In the genomic region with DNA sequence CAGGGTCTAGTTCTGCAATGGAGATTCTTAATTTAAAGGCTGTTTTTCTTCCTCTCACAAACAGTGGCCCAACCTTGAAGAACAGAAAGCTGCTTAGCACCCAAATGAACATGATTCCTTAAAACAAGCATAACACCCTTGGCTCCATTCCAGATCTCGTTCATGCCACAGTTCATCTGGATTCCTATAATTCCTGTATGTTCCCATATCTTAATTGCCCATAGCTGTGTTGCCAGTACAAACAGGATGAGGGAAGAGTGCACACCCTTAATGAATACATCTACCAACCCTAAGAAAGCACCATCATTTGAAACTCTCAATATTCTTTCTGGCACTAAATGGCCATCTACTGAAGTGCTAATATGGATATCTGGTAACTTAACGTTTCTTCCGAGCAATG, we compare ENCODE assay signal across 16 cellular contexts. TPM values are rescaled to one million over a fixed set of nuclear protein-coding genes. Genes with fewer than 3 reads are reported as not detected.
DNase-seq lines count a peak whose midpoint lies in the region; ATAC-seq and TF ChIP-seq lines count a peak whose summit lies in the region.
"Had no signal": no experiment of that assay in that cellular context is flagged by ENCODE, and none has a peak within 500 bp of the region (broad histone marks: within the 10 kb centered on the region; RNA-seq: fewer than 3 reads in every experiment).

No MANE protein-coding gene starts in this region.

- CTCF ChIA-PET in A673 (lab: Charles Lee) (no interaction called here), HEK293 (lab: Yijun Ruan, JAX) (interaction anchor here (0.6 kb wide), 1 partner anchor 17 kb away, joined by 5 read pairs; no protein-coding TSS in a partner anchor)
- CTCF ChIA-PET in CD4-positive, alpha-beta memory T cell (lab: Charles Lee; ENCODE audit: partially characterized antibody): no interaction called here

- no peak for TF ChIP-seq POLR2A in adrenal gland (IDR thresholded peaks at IDR 0.05)

- intact Hi-C loops in A673 (cut with micrococcal nuclease; ENCODE audit: unreplicated experiment) (no loop called here), natural killer cell (cut with micrococcal nuclease) (no loop called here), adrenal gland (cut with DNase I) (no loop called here)
- intact Hi-C loops in CD4-positive, alpha-beta memory T cell (cut with micrococcal nuclease): no loop called here

- in situ Hi-C loops in GM13976 (cut with MboI; ENCODE audit: low sequenced_read_pairs, unreplicated experiment): no loop called here

- DNase-seq in A673 (ENCODE audit: low spot score): peak; percentile 21
- DNase-seq in RWPE2 (ENCODE audit: low spot score): no peak
- DNase-seq in fibroblast of the aortic adventitia (ENCODE audit: low read depth): peak; percentile 88
- DNase-seq in natural killer cell: no peak
- DNase-seq in GM13976 (ENCODE audit: low spot score): no peak
- DNase-seq in adrenal gland: no peak
- no peak for DNase-seq in CD4-positive, alpha-beta memory T cell
- DNase-seq: activated naive CD4-positive, alpha-beta T cell treated with Interleukin-2 at 50 U/mL for 16 hours; naive B cell; retina; stimulated activated CD4-positive, alpha-beta T cell treated with anti-CD3 and anti-CD28 coated beads, Interleukin-4, amount 100 ng/mL, for 1 hour; transverse colon had no signal

- TF ChIP-seq CTCF in A673 (conservative IDR thresholded peaks at IDR 0.05; ENCODE audit: low read depth, low read length) (no peak), HEK293 (tag by site-specific recombination; IDR thresholded peaks at IDR 0.05) (no peak), RWPE2 (IDR thresholded peaks at IDR 0.05; ENCODE audit: poor library complexity, severe bottlenecking) (no peak), fibroblast of the aortic adventitia (IDR thresholded peaks at IDR 0.05; ENCODE audit: insufficient read depth, low read length) (no peak), natural killer cell (IDR thresholded peaks at IDR 0.05) (no peak), GM13976 (IDR thresholded peaks at IDR 0.05; ENCODE audit: borderline replicate concordance, control extremely low read depth, extremely low read depth, insufficient read depth, missing control alignments) (no peak), adrenal gland (IDR thresholded peaks at IDR 0.05) (no peak)

- ATAC-seq in RWPE2 (ENCODE audit: low read depth) (peak; percentile 58), natural killer cell (no peak)
- ATAC-seq: left lobe of liver had no signal

- H3K27me3 ChIP-seq in A673 (replicated peaks; ENCODE audit: insufficient read depth, low read depth, low read length, poor library complexity) (no peaks in the 10 kb centered on the region), RWPE2 (ENCODE audit: insufficient read depth, poor library complexity, severe bottlenecking) (no peaks in the 10 kb centered on the region), adrenal gland (no peaks in the 10 kb centered on the region)
- no peaks in the 10 kb centered on the region for H3K27me3 ChIP-seq in CD4-positive, alpha-beta memory T cell (ENCODE audit: insufficient read depth, low read length)
- H3K27me3 ChIP-seq: hepatocyte, transverse colon had no signal

- peaks cover 6% of the 10 kb centered on the region for H3K4me1 ChIP-seq in A673 (ENCODE audit: insufficient read depth, low read length, poor library complexity, severe bottlenecking)
- H3K4me1 ChIP-seq in HEK293 (ENCODE audit: control insufficient read depth, insufficient read depth, low read length): no peaks in the 10 kb centered on the region
- H3K4me1 ChIP-seq in RWPE2 (ENCODE audit: insufficient read depth, poor library complexity, severe bottlenecking): peaks cover 8% of the 10 kb centered on the region
- no peaks in the 10 kb centered on the region for H3K4me1 ChIP-seq in adrenal gland (replicated peaks in 1 of 2)
- no peaks in the 10 kb centered on the region for H3K4me1 ChIP-seq in CD4-positive, alpha-beta memory T cell (ENCODE audit: insufficient read depth, low read length)
- H3K4me1 ChIP-seq: BLaER1 treated with 17β-estradiol and CSF1 and Interleukin-3, amounts not matched to agents 10 nM and 100 nM; transverse colon had no signal

- BruUV-seq in A673 (replicated peaks; lab: Mats Ljungman, UMichigan): no TSS peak

- no peaks in the 10 kb centered on the region for H3K27me3 Mint-ChIP-seq in natural killer cell (ENCODE audit: low read depth in 2 of 2)
- peaks cover 3 to 17% of the 10 kb centered on the region in 2 donors for H3K27me3 Mint-ChIP-seq in CD4-positive, alpha-beta memory T cell

- no peak overlapping the region for H3K4me3 ChIP-seq in A673 (ENCODE audit: low read depth, low read length, poor library complexity, severe bottlenecking)
- H3K4me3 ChIP-seq in HEK293 (ENCODE audit: low read depth, low read length): no peak overlapping the region
- no peak overlapping the region for H3K4me3 ChIP-seq in RWPE2 (ENCODE audit: severe bottlenecking)
- H3K4me3 ChIP-seq in fibroblast of the aortic adventitia (ENCODE audit: low read depth, low read length): no peak overlapping the region
- no peak overlapping the region for H3K4me3 ChIP-seq in adrenal gland
- H3K4me3 ChIP-seq in CD4-positive, alpha-beta memory T cell (ENCODE audit: low read length in 2 of 2): no peak overlapping the region
- H3K4me3 ChIP-seq: BLaER1 treated with 17β-estradiol and CSF1 and Interleukin-3, amounts not matched to agents 10 nM and 100 nM; hepatocyte; transverse colon had no signal

- POLR2A ChIA-PET in A673 (lab: Charles Lee; ENCODE audit: low non-redundant PET): no interaction called here
- POLR2A ChIA-PET in HEK293 (lab: Yijun Ruan, JAX): interaction anchor here (0.9 to 1.4 kb wide), 3 partner anchors 9 to 45 kb away, joined by 3 to 7 read pairs (median 4); a partner anchor contains a TSS
- POLR2A ChIA-PET in CD4-positive, alpha-beta memory T cell (lab: Charles Lee; ENCODE audit: partially characterized antibody): no interaction called here

- H3K9me3 ChIP-seq in A673 (ENCODE audit: low read depth, low read length, poor library complexity, severe bottlenecking) (no peaks in the 10 kb centered on the region), HEK293 (ENCODE audit: control insufficient read depth, insufficient read depth, low read depth, low read length) (no peaks in the 10 kb centered on the region), RWPE2 (ENCODE audit: severe bottlenecking) (no peaks in the 10 kb centered on the region), adrenal gland (replicated peaks in 1 of 3) (no peaks in the 10 kb centered on the region)
- no peaks in the 10 kb centered on the region for H3K9me3 ChIP-seq in CD4-positive, alpha-beta memory T cell (ENCODE audit: control insufficient read depth in 1 of 2, low read length in 2 of 2)
- H3K9me3 ChIP-seq: BLaER1 treated with 17β-estradiol and CSF1 and Interleukin-3, amounts not matched to agents 10 nM and 100 nM; transverse colon had no signal

- no peak overlapping the region for H3K27ac Mint-ChIP-seq in natural killer cell
- no peak overlapping the region for H3K27ac Mint-ChIP-seq in CD4-positive, alpha-beta memory T cell
- H3K27ac Mint-ChIP-seq: naive B cell had no signal

- H3K27ac ChIP-seq in A673 (ENCODE audit: low read depth, low read length, poor library complexity, severe bottlenecking) (no peak overlapping the region), HEK293 (ENCODE audit: extremely low read depth, low read depth, low read length) (no peak overlapping the region), RWPE2 (ENCODE audit: poor library complexity, severe bottlenecking) (peak overlapping the region; percentile 26), adrenal gland (no peak overlapping the region)
- no peak overlapping the region for H3K27ac ChIP-seq in CD4-positive, alpha-beta memory T cell (ENCODE audit: low read depth, low read length)
- H3K27ac ChIP-seq: BLaER1 treated with 17β-estradiol and CSF1 and Interleukin-3, amounts not matched to agents 10 nM and 100 nM; hepatocyte; transverse colon had no signal

- 55 to 72% (median 67%) methylated on average over 3 of the region's 3 CpGs for WGBS in adrenal gland, 4 donors

- H3K36me3 ChIP-seq in A673 (ENCODE audit: insufficient read depth, low read length, poor library complexity, severe bottlenecking) (no peaks in the 10 kb centered on the region), HEK293 (ENCODE audit: control insufficient read depth in 2 of 2, insufficient read depth in 1 of 2, low read length in 2 of 2) (no peaks in the 10 kb centered on the region), RWPE2 (ENCODE audit: low read depth) (no peaks in the 10 kb centered on the region), adrenal gland (replicated peaks in 1 of 2) (no peaks in the 10 kb centered on the region)
- H3K36me3 ChIP-seq in CD4-positive, alpha-beta memory T cell (ENCODE audit: insufficient read depth, low read length): no peaks in the 10 kb centered on the region
- H3K36me3 ChIP-seq: BLaER1 treated with 17β-estradiol and CSF1 and Interleukin-3, amounts not matched to agents 10 nM and 100 nM; transverse colon had no signal

- no peaks in the 10 kb centered on the region for H3K36me3 Mint-ChIP-seq in natural killer cell
- no peaks in the 10 kb centered on the region for H3K36me3 Mint-ChIP-seq in CD4-positive, alpha-beta memory T cell
- H3K36me3 Mint-ChIP-seq: naive B cell had no signal

- no peak overlapping the region for H3K4me3 Mint-ChIP-seq in natural killer cell
- H3K4me3 Mint-ChIP-seq in CD4-positive, alpha-beta memory T cell: no peak overlapping the region
- H3K4me3 Mint-ChIP-seq: naive B cell had no signal

- peaks cover 0 to 2% of the 10 kb centered on the region in 2 donors for H3K9me3 Mint-ChIP-seq in natural killer cell
- no peaks in the 10 kb centered on the region for H3K9me3 Mint-ChIP-seq in CD4-positive, alpha-beta memory T cell
- H3K9me3 Mint-ChIP-seq: naive B cell had no signal

- no peaks in the 10 kb centered on the region for H3K4me1 Mint-ChIP-seq in natural killer cell
- H3K4me1 Mint-ChIP-seq in CD4-positive, alpha-beta memory T cell: no peaks in the 10 kb centered on the region
- H3K4me1 Mint-ChIP-seq: naive B cell had no signal

TF ChIP-seq in HEK293, 187 proteins besides CTCF, POLR2A, EP300 and RAD21 (continues in another document):
- TF ChIP-seq ZSCAN16 (tag by site-specific recombination; IDR thresholded peaks at IDR 0.05): no peak
- TF ChIP-seq TCF7L2 (IDR thresholded peaks at IDR 0.05; ENCODE audit: borderline replicate concordance, low read depth, low read length): no peak
- TF ChIP-seq ZNF658 (tag by site-specific recombination; IDR thresholded peaks at IDR 0.05): no peak

RNA-seq across cellular contexts. Expression of a gene that starts 45.5 kb away (rescaled TPM):
- total RNA-seq in A673 (2021) (1.2 and 1.4 TPM in 2 replicates), fibroblast of the aortic adventitia (ENCODE audit: low replicate concordance) (0.82 and 13.5 TPM in 2 replicates), natural killer cell (under 1 TPM in 1 of 3 donors, not detected in 2; 0.07 TPM), adrenal gland (1 to 10 TPM in 7 of 8 donors, under 1 TPM in 1; 0.94 to 4.2 (median 1.7) TPM)
- 1 to 10 TPM in 1 of 3 donors, under 1 TPM in 2; 0.24 to 1.8 (median 0.54) TPM for polyA plus RNA-seq in adrenal gland
- total RNA-seq in CD4-positive, alpha-beta memory T cell: not detected
- polyA plus RNA-seq in CD4-positive, alpha-beta memory T cell: not detected

Comparison
In these comparisons a context has a peak if more than half of its experiments do, and no peak if none do; other contexts are left out.
1. DNase-seq: peak in A673 (single experiment) and fibroblast of the aortic adventitia (single experiment); none in RWPE2 (single experiment), natural killer cell (single experiment), GM13976 (single experiment), adrenal gland (0 of 7) and CD4-positive, alpha-beta memory T cell (0 of 5).